Comparison of ENCODE assay signal across 29 cellular contexts in genomic region chr18:318791-319291, GRCh38. TPM values are rescaled to one million over a fixed set of nuclear protein-coding genes. Genes with fewer than 3 reads are reported as not detected.
DNase-seq lines count a peak whose midpoint lies in the region; ATAC-seq and TF ChIP-seq lines count a peak whose summit lies in the region.
"Had no signal": no experiment of that assay in that cellular context is flagged by ENCODE, and none has a peak within 500 bp of the region (broad histone marks: within the 10 kb centered on the region; RNA-seq: fewer than 3 reads in every experiment).

No MANE protein-coding gene starts in this region.

- no peaks in the 10 kb centered on the region for H4K20me1 ChIP-seq in GM23248 (ENCODE audit: insufficient read depth)
- H4K20me1 ChIP-seq in fibroblast of lung (ENCODE audit: control insufficient read depth, extremely low read depth, insufficient read depth, low read length) = no peaks in the 10 kb centered on the region
- no peaks in the 10 kb centered on the region for H4K20me1 ChIP-seq in osteoblast (ENCODE audit: insufficient read depth, low read length)

- 80 to 87% methylated on average over 9 of the region's 9 CpGs for WGBS in GM23248 (ENCODE audit: low coverage in 1 of 2, low lambda C conversion rate in 2 of 2, missing lambda C conversion rate in 2 of 2), 2 experiments

- no peak overlapping the region for H3K4me3 ChIP-seq in GM23248
- H3K4me3 ChIP-seq in fibroblast of lung (replicated peaks in 1 of 4; ENCODE audit: control extremely low read depth in 1 of 4, insufficient read depth in 1 of 4, low read depth in 3 of 4, low read length in 4 of 4) = no peak overlapping the region
- no peak overlapping the region for H3K4me3 ChIP-seq in osteoblast (ENCODE audit: insufficient read depth, low read length)
- H3K4me3 ChIP-seq: K562, SJCRH30 had no signal

- H3K4me2 ChIP-seq in GM23248 (ENCODE audit: unreplicated experiment) = no peak overlapping the region
- no peak overlapping the region for H3K4me2 ChIP-seq in fibroblast of lung (ENCODE audit: extremely low read depth, insufficient read depth, low read length)
- no peak overlapping the region for H3K4me2 ChIP-seq in osteoblast (ENCODE audit: insufficient read depth, low read length)

- H3K27ac ChIP-seq in GM23248 (no peak overlapping the region), fibroblast of lung (ENCODE audit: insufficient read depth, low read length) (no peak overlapping the region), osteoblast (ENCODE audit: low read depth, low read length) (no peak overlapping the region)
- H3K27ac ChIP-seq: C4-2B, SJCRH30 had no signal

- no peaks in the 10 kb centered on the region for H3K9me3 Mint-ChIP-seq in activated naive CD8-positive, alpha-beta T cell treated with anti-CD3 and anti-CD28 coated beads, Interleukin-2, amount 50 U/mL, for 24 hours
- H3K9me3 Mint-ChIP-seq: CD8-positive, alpha-beta T cell had no signal

- H3F3A ChIP-seq in GM23248 (ENCODE audit: insufficient read depth) = peaks cover 10% of the 10 kb centered on the region

- H3K9me3 ChIP-seq in GM23248 (ENCODE audit: low read depth) (no peaks in the 10 kb centered on the region), fibroblast of lung (ENCODE audit: control insufficient read depth, insufficient read depth, low read depth, low read length) (no peaks in the 10 kb centered on the region), osteoblast (ENCODE audit: low read depth, low read length) (no peaks in the 10 kb centered on the region)
- H3K9me3 ChIP-seq: Caco-2, SJCRH30 had no signal

- peaks cover 17% of the 10 kb centered on the region for H3K4me1 ChIP-seq in GM23248 (ENCODE audit: insufficient read depth)
- peaks cover 8% of the 10 kb centered on the region for H3K4me1 ChIP-seq in fibroblast of lung (ENCODE audit: control insufficient read depth, extremely low read depth, insufficient read depth, low read length)
- peaks cover 21% of the 10 kb centered on the region for H3K4me1 ChIP-seq in osteoblast (ENCODE audit: insufficient read depth, low read length)

- H3K36me3 Mint-ChIP-seq in activated naive CD8-positive, alpha-beta T cell treated with anti-CD3 and anti-CD28 coated beads, Interleukin-2, amount 50 U/mL, for 24 hours (ENCODE audit: low read depth) = no peaks in the 10 kb centered on the region
- H3K36me3 Mint-ChIP-seq: CD8-positive, alpha-beta T cell had no signal

- H2AFZ ChIP-seq in GM23248 (no peak overlapping the region), fibroblast of lung (ENCODE audit: low read length) (no peak overlapping the region), osteoblast (ENCODE audit: low read length) (no peak overlapping the region)

- H3K9ac ChIP-seq in GM23248 (no peak overlapping the region), fibroblast of lung (ENCODE audit: insufficient read depth, low read length) (no peak overlapping the region)

- peaks cover 4% of the 10 kb centered on the region for H3K27me3 Mint-ChIP-seq in activated naive CD8-positive, alpha-beta T cell treated with anti-CD3 and anti-CD28 coated beads, Interleukin-2, amount 50 U/mL, for 24 hours

- peaks cover 7% of the 10 kb centered on the region for H3K4me1 Mint-ChIP-seq in activated naive CD8-positive, alpha-beta T cell treated with anti-CD3 and anti-CD28 coated beads, Interleukin-2, amount 50 U/mL, for 24 hours

- H3K79me2 ChIP-seq in GM23248 (ENCODE audit: insufficient read depth) = no peaks in the 10 kb centered on the region
- no peaks in the 10 kb centered on the region for H3K79me2 ChIP-seq in fibroblast of lung (ENCODE audit: control insufficient read depth, insufficient read depth, low read length)
- H3K79me2 ChIP-seq in osteoblast (ENCODE audit: insufficient read depth, low read length) = no peaks in the 10 kb centered on the region

- in situ Hi-C loops in GM23248 (cut with MboI) = no loop called here

- H3K4me3 Mint-ChIP-seq in activated naive CD8-positive, alpha-beta T cell treated with anti-CD3 and anti-CD28 coated beads, Interleukin-2, amount 50 U/mL, for 24 hours = no peak overlapping the region
- H3K4me3 Mint-ChIP-seq: B cell; CD8-positive, alpha-beta T cell had no signal

- no peaks in the 10 kb centered on the region; the same call in 1 of the 2 replicates for H3K36me3 ChIP-seq in GM23248 (ENCODE audit: low read depth)
- H3K36me3 ChIP-seq in fibroblast of lung (ENCODE audit: control insufficient read depth, insufficient read depth, low read length) = no peaks in the 10 kb centered on the region
- H3K36me3 ChIP-seq in osteoblast (ENCODE audit: insufficient read depth, low read length) = no peaks in the 10 kb centered on the region
- H3K36me3 ChIP-seq: SJCRH30 had no signal

- H3K9me2 ChIP-seq in GM23248 (ENCODE audit: insufficient read depth) = no peaks in the 10 kb centered on the region

- H3K27me3 ChIP-seq in GM23248 (replicated peaks; ENCODE audit: insufficient read depth) = no peaks in the 10 kb centered on the region
- H3K27me3 ChIP-seq in fibroblast of lung (ENCODE audit: control insufficient read depth, insufficient read depth, low read length) = peaks cover 7% of the 10 kb centered on the region
- H3K27me3 ChIP-seq in osteoblast (ENCODE audit: insufficient read depth, low read length) = peaks cover 6% of the 10 kb centered on the region
- H3K27me3 ChIP-seq: SJCRH30 had no signal

- ATAC-seq in activated naive CD8-positive, alpha-beta T cell treated with anti-CD3 and anti-CD28 coated beads, Interleukin-2, amount 50 U/mL, for 24 hours = no peak
- ATAC-seq: CD8-positive, alpha-beta T cell; HepG2; K562; PC-3; Right ventricle myocardium inferior had no signal

- H3K27ac Mint-ChIP-seq in activated naive CD8-positive, alpha-beta T cell treated with anti-CD3 and anti-CD28 coated beads, Interleukin-2, amount 50 U/mL, for 24 hours = no peak overlapping the region
- H3K27ac Mint-ChIP-seq: B cell; CD8-positive, alpha-beta T cell had no signal

- DNase-seq in GM23248 (peak; percentile 29), M059J (ENCODE audit: low read depth) (peak; percentile 33), fibroblast of lung (ENCODE audit: low read depth in 2 of 2) (peak; percentile 6 to 16), osteoblast (ENCODE audit: insufficient read length, low spot score, missing footprints) (peak; percentile 94), NCI-H2196 (lab: John Stamatoyannopoulos, UW; ENCODE audit: unreplicated experiment) (no peak), NCI-H69 (lab: John Stamatoyannopoulos, UW) (no peak), AG20443 (ENCODE audit: low spot score) (no peak)
- DNase-seq in activated naive CD8-positive, alpha-beta T cell treated with anti-CD3 and anti-CD28 coated beads, Interleukin-2, amount 50 U/mL, for 24 hours = no peak
- DNase-seq: Caco-2; CD8-positive, alpha-beta T cell; DMS 273 treated with DMSO at 0.1 percent for 48 hours; DMS79; GF-D8; H7; Kasumi-1; NCI-H1048; NCI-H1694; NCI-H2081; NCI-H2171; NCI-H524; NCI-H774; NK-92 treated with Interleukin-12 subunit alpha and Interleukin-12 subunit beta, amount 100 ng/mL, for 24 hours; PC-3; SJCRH30 had no signal

- TF ChIP-seq CTCF in fibroblast of lung (conservative IDR thresholded peaks at IDR 0.05 in 1 of 2, IDR thresholded peaks at IDR 0.05 in 1 of 2; ENCODE audit: low read depth in 1 of 2, low read length in 2 of 2) = no peak
- no peak for TF ChIP-seq CTCF in osteoblast (IDR thresholded peaks at IDR 0.05; ENCODE audit: extremely low read depth, low read depth, low read length)

RNA-seq across cellular contexts. Expression of gene THOC1, which starts 51.0 kb away (rescaled TPM):
- 26.8 and 28.3 TPM in 2 replicates for total RNA-seq in GM23248 (2014; rRNA removed; shearing (Covaris generic))
- polyA plus RNA-seq in GM23248 (2016; fragmentation: Nextera tagmentation; extraction: Ambion mirVana) (23.2 and 23.3 TPM in 2 replicates), fibroblast of lung (18.2 and 20.2 TPM in 2 replicates)
- total RNA-seq in M059J (2014; rRNA removed; shearing (Covaris generic)) = 31.8 and 38.9 TPM in 2 replicates
- total RNA-seq in fibroblast of lung (33.9 and 35.2 TPM in 2 replicates), osteoblast (43.1 and 52.5 TPM in 2 replicates)
- polyA plus RNA-seq in fibroblast of lung (2012) = 13.5 and 15.2 TPM in 2 replicates
- polyA minus RNA-seq in fibroblast of lung (ENCODE audit: low replicate concordance) = not detected in 2 replicates

Comparison
In these comparisons a context has a peak if more than half of its experiments do, and no peak if none do; other contexts are left out.
1. DNase-seq: peak in GM23248 (single experiment), M059J (single experiment), fibroblast of lung (2 of 2) and osteoblast (single experiment); none in NCI-H2196 (single experiment), NCI-H69 (single experiment), AG20443 (single experiment) and activated naive CD8-positive, alpha-beta T cell treated with anti-CD3 and anti-CD28 coated beads, Interleukin-2, amount 50 U/mL, for 24 hours (single experiment).